ENCODE assay signal across 19 cellular contexts in genomic region chrX:7771788-7772438, GRCh38.
"Had no signal": no experiment of that assay in that cellular context is flagged by ENCODE, and none has a peak within 500 bp of the region (broad histone marks: within the 10 kb centered on the region; RNA-seq: fewer than 3 reads in every experiment).

No MANE protein-coding gene starts in this region.

- H3K4me2 ChIP-seq: neural progenitor cell had no signal

- H3K27ac ChIP-seq: foreskin keratinocyte, neural progenitor cell, psoas muscle, skin epidermis, stomach, upper lobe of right lung had no signal

- H2AFZ ChIP-seq: neural progenitor cell had no signal

- H3K9ac ChIP-seq: neural progenitor cell had no signal

- ATAC-seq: activated CD8-positive, alpha-beta memory T cell treated with anti-CD3 and anti-CD28 coated beads, Interleukin-2, amount 10 ng/mL, durations not matched to agents 7 days and 5 days; effector memory CD8-positive, alpha-beta T cell; foreskin keratinocyte; psoas muscle; right cardiac atrium; stimulated activated effector memory CD8-positive, alpha-beta T cell treated with anti-CD3 and anti-CD28 coated beads, Interleukin-12 subunit alpha, Interleukin-12 subunit beta, amount 100 ng/mL, for 72 hours; upper lobe of right lung had no signal

- H3K9me3 ChIP-seq: psoas muscle, stomach, upper lobe of right lung had no signal

- DNase-seq: activated B cell treated with CpG ODN at 0.5 μM for 24 hours; activated CD4-positive, alpha-beta memory T cell treated with anti-CD3 and anti-CD28 coated beads, Interleukin-2, amount 10 ng/mL, durations not matched to agents 7 days and 5 days; activated CD4-positive, alpha-beta T cell treated with anti-CD3 and anti-CD28 coated beads for 48 hours; activated CD8-positive, alpha-beta memory T cell treated with anti-CD3 and anti-CD28 coated beads, Interleukin-2, amount 10 ng/mL, durations not matched to agents 7 days and 5 days; effector memory CD8-positive, alpha-beta T cell; foreskin keratinocyte; glutamatergic neuron; hypothalamus; islet precursor cell; mammary epithelial cell; psoas muscle; right cardiac atrium; stimulated activated CD4-positive, alpha-beta T cell treated with anti-CD3 and anti-CD28 coated beads, Interleukin-4, amount 100 ng/mL, for 24 hours; stomach; T-helper 9 cell; upper lobe of right lung had no signal

- H3K4me3 ChIP-seq: neural progenitor cell, psoas muscle, skin epidermis, stomach, upper lobe of right lung had no signal

- H3K4me1 ChIP-seq: foreskin keratinocyte, neural progenitor cell, psoas muscle, stomach, upper lobe of right lung had no signal

- H3K27me3 ChIP-seq: foreskin keratinocyte, neural progenitor cell, stomach, upper lobe of right lung had no signal

- H3K36me3 ChIP-seq: neural progenitor cell, stomach, upper lobe of right lung had no signal
